In genomic region chr20:40506567-40506966, GRCh38 we compare ENCODE assay signal across 1 cellular context.
TF ChIP-seq lines count a peak whose summit lies in the region.

No MANE protein-coding gene starts in this region.

TF ChIP-seq in K562, 482 proteins besides CTCF, POLR2A, EP300 and RAD21 (continued from another document and continues in another):
- TF ChIP-seq, protein P1, sequence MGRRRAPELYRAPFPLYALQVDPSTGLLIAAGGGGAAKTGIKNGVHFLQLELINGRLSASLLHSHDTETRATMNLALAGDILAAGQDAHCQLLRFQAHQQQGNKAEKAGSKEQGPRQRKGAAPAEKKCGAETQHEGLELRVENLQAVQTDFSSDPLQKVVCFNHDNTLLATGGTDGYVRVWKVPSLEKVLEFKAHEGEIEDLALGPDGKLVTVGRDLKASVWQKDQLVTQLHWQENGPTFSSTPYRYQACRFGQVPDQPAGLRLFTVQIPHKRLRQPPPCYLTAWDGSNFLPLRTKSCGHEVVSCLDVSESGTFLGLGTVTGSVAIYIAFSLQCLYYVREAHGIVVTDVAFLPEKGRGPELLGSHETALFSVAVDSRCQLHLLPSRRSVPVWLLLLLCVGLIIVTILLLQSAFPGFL (CRISPR knock-in tag; IDR thresholded peaks at IDR 0.05) = no peak
- 0 out of 2 replicates have a peak, but pooled peaks have one; percentile 6 for TF ChIP-seq JUN (IDR thresholded peaks at IDR 0.05; ENCODE audit: borderline replicate concordance, low read depth, low read length)
- TF ChIP-seq JUN (CRISPR knock-in tag; IDR thresholded peaks at IDR 0.05; ENCODE audit: borderline replicate concordance) = no peak
- TF ChIP-seq ZNF224 (CRISPR knock-in tag; IDR thresholded peaks at IDR 0.05) = no peak
- no peak for TF ChIP-seq MNT (conservative IDR thresholded peaks at IDR 0.05)
- TF ChIP-seq MCM2 (IDR thresholded peaks at IDR 0.05; ENCODE audit: low read depth) = no peak
- TF ChIP-seq NUFIP1 (IDR thresholded peaks at IDR 0.05; ENCODE audit: partially characterized antibody) = no peak
- TF ChIP-seq DDX20 (tag; IDR thresholded peaks at IDR 0.05; ENCODE audit: low read depth) = no peak
- TF ChIP-seq MAX (CRISPR knock-in tag; IDR thresholded peaks at IDR 0.05) = no peak
- no peak for TF ChIP-seq NFE2L1 (tag; IDR thresholded peaks at IDR 0.05; ENCODE audit: borderline replicate concordance, low read depth)
- peak; percentile 85 for TF ChIP-seq RAD51 (IDR thresholded peaks at IDR 0.05; ENCODE audit: borderline replicate concordance, low read depth)
- TF ChIP-seq PHTF2 (CRISPR knock-in tag; IDR thresholded peaks at IDR 0.05) = no peak
- no peak for TF ChIP-seq NR2C2 (CRISPR knock-in tag; IDR thresholded peaks at IDR 0.05)
- TF ChIP-seq NR2C2 (tag; IDR thresholded peaks at IDR 0.05) = no peak
- no peak for TF ChIP-seq FOXA1 (IDR thresholded peaks at IDR 0.05; ENCODE audit: borderline replicate concordance)
- no peak for TF ChIP-seq LCOR (CRISPR knock-in tag; IDR thresholded peaks at IDR 0.05)
- no peak for TF ChIP-seq GABPB2 (CRISPR knock-in tag; conservative IDR thresholded peaks at IDR 0.05)
- TF ChIP-seq RFX5 (IDR thresholded peaks at IDR 0.05; ENCODE audit: low read depth, low read length) = no peak
- TF ChIP-seq KLF1 (tag; IDR thresholded peaks at IDR 0.05) = no peak
- no peak for TF ChIP-seq BRD9 (IDR thresholded peaks at IDR 0.05; ENCODE audit: low read depth, partially characterized antibody)
- TF ChIP-seq ZNF143 (CRISPR knock-in tag; IDR thresholded peaks at IDR 0.05) = no peak
- no peak for TF ChIP-seq CUX1 (CRISPR knock-in tag; IDR thresholded peaks at IDR 0.05)
- no peak for TF ChIP-seq LEF1 (IDR thresholded peaks at IDR 0.05)
- no peak for TF ChIP-seq CXXC5 (CRISPR knock-in tag; IDR thresholded peaks at IDR 0.05)
- no peak for TF ChIP-seq GTF2E2 (tag; IDR thresholded peaks at IDR 0.05)
- TF ChIP-seq, protein P2, sequence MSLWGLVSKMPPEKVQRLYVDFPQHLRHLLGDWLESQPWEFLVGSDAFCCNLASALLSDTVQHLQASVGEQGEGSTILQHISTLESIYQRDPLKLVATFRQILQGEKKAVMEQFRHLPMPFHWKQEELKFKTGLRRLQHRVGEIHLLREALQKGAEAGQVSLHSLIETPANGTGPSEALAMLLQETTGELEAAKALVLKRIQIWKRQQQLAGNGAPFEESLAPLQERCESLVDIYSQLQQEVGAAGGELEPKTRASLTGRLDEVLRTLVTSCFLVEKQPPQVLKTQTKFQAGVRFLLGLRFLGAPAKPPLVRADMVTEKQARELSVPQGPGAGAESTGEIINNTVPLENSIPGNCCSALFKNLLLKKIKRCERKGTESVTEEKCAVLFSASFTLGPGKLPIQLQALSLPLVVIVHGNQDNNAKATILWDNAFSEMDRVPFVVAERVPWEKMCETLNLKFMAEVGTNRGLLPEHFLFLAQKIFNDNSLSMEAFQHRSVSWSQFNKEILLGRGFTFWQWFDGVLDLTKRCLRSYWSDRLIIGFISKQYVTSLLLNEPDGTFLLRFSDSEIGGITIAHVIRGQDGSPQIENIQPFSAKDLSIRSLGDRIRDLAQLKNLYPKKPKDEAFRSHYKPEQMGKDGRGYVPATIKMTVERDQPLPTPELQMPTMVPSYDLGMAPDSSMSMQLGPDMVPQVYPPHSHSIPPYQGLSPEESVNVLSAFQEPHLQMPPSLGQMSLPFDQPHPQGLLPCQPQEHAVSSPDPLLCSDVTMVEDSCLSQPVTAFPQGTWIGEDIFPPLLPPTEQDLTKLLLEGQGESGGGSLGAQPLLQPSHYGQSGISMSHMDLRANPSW (CRISPR knock-in tag; IDR thresholded peaks at IDR 0.05) = no peak
- TF ChIP-seq NFRKB (IDR thresholded peaks at IDR 0.05; ENCODE audit: low read depth) = no peak
- TF ChIP-seq ZNF445 (CRISPR knock-in tag; IDR thresholded peaks at IDR 0.05; ENCODE audit: low read depth) = no peak
- TF ChIP-seq, protein P3, sequence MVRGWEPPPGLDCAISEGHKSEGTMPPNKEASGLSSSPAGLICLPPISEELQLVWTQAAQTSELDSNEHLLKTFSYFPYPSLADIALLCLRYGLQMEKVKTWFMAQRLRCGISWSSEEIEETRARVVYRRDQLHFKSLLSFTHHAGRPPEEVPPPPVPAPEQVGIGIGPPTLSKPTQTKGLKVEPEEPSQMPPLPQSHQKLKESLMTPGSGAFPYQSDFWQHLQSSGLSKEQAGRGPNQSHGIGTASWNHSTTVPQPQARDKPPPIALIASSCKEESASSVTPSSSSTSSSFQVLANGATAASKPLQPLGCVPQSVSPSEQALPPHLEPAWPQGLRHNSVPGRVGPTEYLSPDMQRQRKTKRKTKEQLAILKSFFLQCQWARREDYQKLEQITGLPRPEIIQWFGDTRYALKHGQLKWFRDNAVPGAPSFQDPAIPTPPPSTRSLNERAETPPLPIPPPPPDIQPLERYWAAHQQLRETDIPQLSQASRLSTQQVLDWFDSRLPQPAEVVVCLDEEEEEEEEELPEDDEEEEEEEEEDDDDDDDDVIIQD (CRISPR knock-in tag; IDR thresholded peaks at IDR 0.05) = no peak
- no peak for TF ChIP-seq PHF20 (IDR thresholded peaks at IDR 0.05; ENCODE audit: partially characterized antibody)
- TF ChIP-seq ZNF586 (CRISPR knock-in tag; conservative IDR thresholded peaks at IDR 0.05) = no peak
- no peak for TF ChIP-seq ZNF785 (CRISPR knock-in tag; IDR thresholded peaks at IDR 0.05)
- TF ChIP-seq CSDE1 (IDR thresholded peaks at IDR 0.05) = no peak
- TF ChIP-seq, protein P4, sequence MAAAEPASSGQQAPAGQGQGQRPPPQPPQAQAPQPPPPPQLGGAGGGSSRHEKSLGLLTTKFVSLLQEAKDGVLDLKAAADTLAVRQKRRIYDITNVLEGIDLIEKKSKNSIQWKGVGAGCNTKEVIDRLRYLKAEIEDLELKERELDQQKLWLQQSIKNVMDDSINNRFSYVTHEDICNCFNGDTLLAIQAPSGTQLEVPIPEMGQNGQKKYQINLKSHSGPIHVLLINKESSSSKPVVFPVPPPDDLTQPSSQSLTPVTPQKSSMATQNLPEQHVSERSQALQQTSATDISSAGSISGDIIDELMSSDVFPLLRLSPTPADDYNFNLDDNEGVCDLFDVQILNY (CRISPR knock-in tag; IDR thresholded peaks at IDR 0.05) = no peak
- no peak for TF ChIP-seq HNRNPH1 (optimal IDR thresholded peaks at IDR 0.05; ENCODE audit: low read depth, low read length)
- TF ChIP-seq, protein P5, sequence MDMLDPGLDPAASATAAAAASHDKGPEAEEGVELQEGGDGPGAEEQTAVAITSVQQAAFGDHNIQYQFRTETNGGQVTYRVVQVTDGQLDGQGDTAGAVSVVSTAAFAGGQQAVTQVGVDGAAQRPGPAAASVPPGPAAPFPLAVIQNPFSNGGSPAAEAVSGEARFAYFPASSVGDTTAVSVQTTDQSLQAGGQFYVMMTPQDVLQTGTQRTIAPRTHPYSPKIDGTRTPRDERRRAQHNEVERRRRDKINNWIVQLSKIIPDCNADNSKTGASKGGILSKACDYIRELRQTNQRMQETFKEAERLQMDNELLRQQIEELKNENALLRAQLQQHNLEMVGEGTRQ (CRISPR knock-in tag; IDR thresholded peaks at IDR 0.05) = peak; percentile 85
- no peak for TF ChIP-seq NFYB (IDR thresholded peaks at IDR 0.05; ENCODE audit: extremely low read depth, insufficient read length)
- no peak for TF ChIP-seq TCF15 (CRISPR knock-in tag; IDR thresholded peaks at IDR 0.05)
- TF ChIP-seq POLR3G (IDR thresholded peaks at IDR 0.05; ENCODE audit: extremely low read depth, insufficient read length, insufficient replicate concordance) = no peak
- no peak for TF ChIP-seq ZNF316 (IDR thresholded peaks at IDR 0.05)
- TF ChIP-seq, protein P6, sequence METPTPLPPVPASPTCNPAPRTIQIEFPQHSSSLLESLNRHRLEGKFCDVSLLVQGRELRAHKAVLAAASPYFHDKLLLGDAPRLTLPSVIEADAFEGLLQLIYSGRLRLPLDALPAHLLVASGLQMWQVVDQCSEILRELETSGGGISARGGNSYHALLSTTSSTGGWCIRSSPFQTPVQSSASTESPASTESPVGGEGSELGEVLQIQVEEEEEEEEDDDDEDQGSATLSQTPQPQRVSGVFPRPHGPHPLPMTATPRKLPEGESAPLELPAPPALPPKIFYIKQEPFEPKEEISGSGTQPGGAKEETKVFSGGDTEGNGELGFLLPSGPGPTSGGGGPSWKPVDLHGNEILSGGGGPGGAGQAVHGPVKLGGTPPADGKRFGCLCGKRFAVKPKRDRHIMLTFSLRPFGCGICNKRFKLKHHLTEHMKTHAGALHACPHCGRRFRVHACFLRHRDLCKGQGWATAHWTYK (CRISPR knock-in tag; IDR thresholded peaks at IDR 0.05) = no peak
- no peak for TF ChIP-seq GABPA (tag; conservative IDR thresholded peaks at IDR 0.05; ENCODE audit: low read depth)
- TF ChIP-seq ZNF592 (IDR thresholded peaks at IDR 0.05) = no peak
